19 cellular contexts compared by ENCODE assay signal in genomic region chr12:51357374-51358047, GRCh38. TPM values are rescaled to one million over a fixed set of nuclear protein-coding genes. Genes with fewer than 3 reads are reported as not detected.
DNase-seq lines count a peak whose midpoint lies in the region; ATAC-seq lines count a peak whose summit lies in the region.
"Had no signal": no experiment of that assay in that cellular context is flagged by ENCODE, and none has a peak within 500 bp of the region (broad histone marks: within the 10 kb centered on the region; RNA-seq: fewer than 3 reads in every experiment).

No MANE protein-coding gene starts in this region.

- no peak overlapping the region for H3K4me3 Mint-ChIP-seq in activated CD4-positive, alpha-beta T cell treated with anti-CD3 and anti-CD28 coated beads for 36 hours
- no peak overlapping the region for H3K4me3 Mint-ChIP-seq in activated CD4-positive, alpha-beta T cell treated with anti-CD3 and anti-CD28 coated beads, Interleukin-2, amount 10 ng/mL, durations not matched to agents 24 days and 14 days
- no peak overlapping the region for H3K4me3 Mint-ChIP-seq in effector memory CD8-positive, alpha-beta T cell
- H3K4me3 Mint-ChIP-seq: activated naive CD8-positive, alpha-beta T cell treated with anti-CD3 and anti-CD28 coated beads, Interleukin-2, amount 10 ng/mL, durations not matched to agents 7 days and 5 days; CD4-positive, alpha-beta T cell; neural crest cell had no signal

- peaks cover 18% of the 10 kb centered on the region for H3K36me3 Mint-ChIP-seq in activated CD4-positive, alpha-beta T cell treated with anti-CD3 and anti-CD28 coated beads for 36 hours (ENCODE audit: low read depth)
- peaks cover 21% of the 10 kb centered on the region for H3K36me3 Mint-ChIP-seq in activated CD4-positive, alpha-beta T cell treated with anti-CD3 and anti-CD28 coated beads, Interleukin-2, amount 10 ng/mL, durations not matched to agents 24 days and 14 days (ENCODE audit: low read depth)
- H3K36me3 Mint-ChIP-seq in effector memory CD8-positive, alpha-beta T cell (ENCODE audit: insufficient read depth) = peaks cover 21% of the 10 kb centered on the region

- H3K27ac Mint-ChIP-seq in activated CD4-positive, alpha-beta T cell treated with anti-CD3 and anti-CD28 coated beads for 36 hours = peak overlapping the region; percentile 7
- no peak overlapping the region for H3K27ac Mint-ChIP-seq in activated CD4-positive, alpha-beta T cell treated with anti-CD3 and anti-CD28 coated beads, Interleukin-2, amount 10 ng/mL, durations not matched to agents 24 days and 14 days
- no peak overlapping the region for H3K27ac Mint-ChIP-seq in effector memory CD8-positive, alpha-beta T cell
- H3K27ac Mint-ChIP-seq: CD4-positive, alpha-beta T cell had no signal

- DNase-seq in activated CD4-positive, alpha-beta T cell treated with anti-CD3 and anti-CD28 coated beads for 36 hours = peak; percentile 61
- no peak for DNase-seq in activated CD4-positive, alpha-beta T cell treated with anti-CD3 and anti-CD28 coated beads, Interleukin-2, amount 10 ng/mL, durations not matched to agents 24 days and 14 days
- no peak for DNase-seq in effector memory CD8-positive, alpha-beta T cell
- DNase-seq in GM19240 (ENCODE audit: insufficient read length, low spot score) (no peak), AG20443 (ENCODE audit: low spot score) (no peak), epidermal melanocyte (ENCODE audit: insufficient read length, low spot score) (no peak)
- DNase-seq: 8988T; activated naive CD8-positive, alpha-beta T cell treated with anti-CD3 and anti-CD28 coated beads, Interleukin-2, amount 10 ng/mL, durations not matched to agents 7 days and 5 days; CD4-positive, alpha-beta T cell; left ventricle myocardium superior; NCI-H1092; NCI-H2171 treated with DMSO at 0.1 percent for 48 hours; SHP77 treated with DMSO at 0.1 percent for 48 hours; uterus had no signal

- CTCF ChIA-PET in activated CD4-positive, alpha-beta T cell treated with anti-CD3 and anti-CD28 coated beads for 36 hours (lab: Charles Lee) = interaction anchor here (0.6 to 1.4 kb wide), 3 partner anchors 11 to 128 kb away, joined by 3 to 4 read pairs (median 4); no protein-coding TSS in a partner anchor

- POLR2A ChIA-PET in activated CD4-positive, alpha-beta T cell treated with anti-CD3 and anti-CD28 coated beads for 36 hours (lab: Charles Lee) = no interaction called here

- intact Hi-C loops in activated CD4-positive, alpha-beta T cell treated with anti-CD3 and anti-CD28 coated beads for 36 hours (cut with DNase I, micrococcal nuclease) = no loop called here
- intact Hi-C loops in activated CD4-positive, alpha-beta T cell treated with anti-CD3 and anti-CD28 coated beads, Interleukin-2, amount 10 ng/mL, durations not matched to agents 24 days and 14 days (cut with micrococcal nuclease) = no loop called here

- no peaks in the 10 kb centered on the region for H3K9me3 Mint-ChIP-seq in activated CD4-positive, alpha-beta T cell treated with anti-CD3 and anti-CD28 coated beads for 36 hours (ENCODE audit: low read depth)
- peaks cover 4% of the 10 kb centered on the region for H3K9me3 Mint-ChIP-seq in activated CD4-positive, alpha-beta T cell treated with anti-CD3 and anti-CD28 coated beads, Interleukin-2, amount 10 ng/mL, durations not matched to agents 24 days and 14 days
- H3K9me3 Mint-ChIP-seq in effector memory CD8-positive, alpha-beta T cell = no peaks in the 10 kb centered on the region
- H3K9me3 Mint-ChIP-seq: activated naive CD8-positive, alpha-beta T cell treated with anti-CD3 and anti-CD28 coated beads, Interleukin-2, amount 10 ng/mL, durations not matched to agents 7 days and 5 days; CD4-positive, alpha-beta T cell; neural crest cell had no signal

- ATAC-seq in activated CD4-positive, alpha-beta T cell treated with anti-CD3 and anti-CD28 coated beads for 36 hours = peak; percentile 76
- peak; percentile 86 for ATAC-seq in GM18868 (IDR thresholded peaks at IDR 0.05; ENCODE audit: unreplicated experiment)
- ATAC-seq in HG03354 (IDR thresholded peaks at IDR 0.05; ENCODE audit: poor library complexity, severe bottlenecking, unreplicated experiment) = peak; percentile 64
- peak; percentile 22 for ATAC-seq in effector memory CD8-positive, alpha-beta T cell (replicated peaks)
- ATAC-seq: left ventricle myocardium superior had no signal

- H3K27me3 Mint-ChIP-seq in activated CD4-positive, alpha-beta T cell treated with anti-CD3 and anti-CD28 coated beads for 36 hours = no peaks in the 10 kb centered on the region
- no peaks in the 10 kb centered on the region for H3K27me3 Mint-ChIP-seq in activated CD4-positive, alpha-beta T cell treated with anti-CD3 and anti-CD28 coated beads, Interleukin-2, amount 10 ng/mL, durations not matched to agents 24 days and 14 days
- H3K27me3 Mint-ChIP-seq in effector memory CD8-positive, alpha-beta T cell = no peaks in the 10 kb centered on the region
- H3K27me3 Mint-ChIP-seq: activated naive CD8-positive, alpha-beta T cell treated with anti-CD3 and anti-CD28 coated beads, Interleukin-2, amount 10 ng/mL, durations not matched to agents 7 days and 5 days; CD4-positive, alpha-beta T cell had no signal

- peaks cover 14% of the 10 kb centered on the region for H3K4me1 Mint-ChIP-seq in activated CD4-positive, alpha-beta T cell treated with anti-CD3 and anti-CD28 coated beads for 36 hours
- H3K4me1 Mint-ChIP-seq in activated CD4-positive, alpha-beta T cell treated with anti-CD3 and anti-CD28 coated beads, Interleukin-2, amount 10 ng/mL, durations not matched to agents 24 days and 14 days = peaks cover 13% of the 10 kb centered on the region
- peaks cover 0 to under 1% of the 10 kb centered on the region in 2 donors for H3K4me1 Mint-ChIP-seq in effector memory CD8-positive, alpha-beta T cell (ENCODE audit: low read depth in 2 of 2)
- H3K4me1 Mint-ChIP-seq: activated naive CD8-positive, alpha-beta T cell treated with anti-CD3 and anti-CD28 coated beads, Interleukin-2, amount 10 ng/mL, durations not matched to agents 7 days and 5 days had no signal

RNA-seq across cellular contexts. Expression of gene CELA1, which starts 11.0 kb away (rescaled TPM):
- total RNA-seq in activated CD4-positive, alpha-beta T cell treated with anti-CD3 and anti-CD28 coated beads for 36 hours = under 1 TPM in 1 of 2 experiments, not detected in 1; 0.18 TPM
- total RNA-seq in activated CD4-positive, alpha-beta T cell treated with anti-CD3 and anti-CD28 coated beads, Interleukin-2, amount 10 ng/mL, durations not matched to agents 24 days and 14 days = not detected in 2 replicates
- total RNA-seq: activated naive CD8-positive, alpha-beta T cell treated with anti-CD3 and anti-CD28 coated beads, Interleukin-2, amount 10 ng/mL, durations not matched to agents 7 days and 5 days; fibroblast of villous mesenchyme; left ventricle myocardium superior; neural crest cell; right atrium auricular region; uterus had no signal

RNA-seq across cellular contexts. Expression of gene BIN2, which starts 33.5 kb away (rescaled TPM):
- 10 to 100 TPM; 39.9 to 48.8 TPM for total RNA-seq in activated CD4-positive, alpha-beta T cell treated with anti-CD3 and anti-CD28 coated beads for 36 hours
- 31.7 and 33.2 TPM in 2 replicates for total RNA-seq in activated CD4-positive, alpha-beta T cell treated with anti-CD3 and anti-CD28 coated beads, Interleukin-2, amount 10 ng/mL, durations not matched to agents 24 days and 14 days
- total RNA-seq: fibroblast of villous mesenchyme, neural crest cell had no signal

RNA-seq across cellular contexts. Expression of gene GALNT6, which starts 33.7 kb away (rescaled TPM):
- 10 to 100 TPM; 11.7 to 12.0 TPM for total RNA-seq in activated CD4-positive, alpha-beta T cell treated with anti-CD3 and anti-CD28 coated beads for 36 hours
- total RNA-seq in activated CD4-positive, alpha-beta T cell treated with anti-CD3 and anti-CD28 coated beads, Interleukin-2, amount 10 ng/mL, durations not matched to agents 24 days and 14 days = 10.7 and 12.8 TPM in 2 replicates

Comparison
In these comparisons a context has a peak if more than half of its experiments do, and no peak if none do; other contexts are left out.
1. ATAC-seq: peak in every context shown above with its lines; median percentile 86 in GM18868; 76 in activated CD4-positive, alpha-beta T cell treated with anti-CD3 and anti-CD28 coated beads for 36 hours; 64 in HG03354; 22 in effector memory CD8-positive, alpha-beta T cell.